In genomic region chr11:117458275-117459120, GRCh38 we compare ENCODE assay signal across 9 cellular contexts.
DNase-seq lines count a peak whose midpoint lies in the region; ATAC-seq lines count a peak whose summit lies in the region.
"Had no signal": no experiment of that assay in that cellular context is flagged by ENCODE, and none has a peak within 500 bp of the region (broad histone marks: within the 10 kb centered on the region; RNA-seq: fewer than 3 reads in every experiment).

No MANE protein-coding gene starts in this region.

- peak; percentile 49 to 67 for DNase-seq in activated CD4-positive, alpha-beta T cell treated with anti-CD3 and anti-CD28 coated beads, Interleukin-2, amount 50 U/mL, for 48 hours
- no peak for DNase-seq in activated CD4-positive, alpha-beta T cell treated with anti-CD3 and anti-CD28 coated beads, Interleukin-2, amount 50 U/mL, for 4 hours
- DNase-seq in NCI-H1417 treated with DMSO at 0.1 percent for 48 hours (lab: John Stamatoyannopoulos, UW) (peak; percentile 27), amniotic epithelial cell (ENCODE audit: low read depth) (peak; percentile 3), globus pallidus (ENCODE audit: low spot score) (no peak), HuH-7.5 (ENCODE audit: low spot score) (no peak)
- DNase-seq in stimulated activated CD4-positive, alpha-beta T cell treated with anti-CD3 and anti-CD28 coated beads, Interleukin-4, amount 100 ng/mL, for 48 hours (ENCODE audit: low read depth in 2 of 2) = peak; percentile 30 to 42
- DNase-seq: NCI-H446 treated with DMSO at 0.1 percent for 48 hours had no signal

- ATAC-seq in GM18861 (IDR thresholded peaks at IDR 0.05; ENCODE audit: unreplicated experiment) = no peak

Comparison
In these comparisons a context has a peak if more than half of its experiments do, and no peak if none do; other contexts are left out.
1. DNase-seq: peak in activated CD4-positive, alpha-beta T cell treated with anti-CD3 and anti-CD28 coated beads, Interleukin-2, amount 50 U/mL, for 48 hours (2 of 2), NCI-H1417 treated with DMSO at 0.1 percent for 48 hours (single experiment), amniotic epithelial cell (single experiment) and stimulated activated CD4-positive, alpha-beta T cell treated with anti-CD3 and anti-CD28 coated beads, Interleukin-4, amount 100 ng/mL, for 48 hours (2 of 2); none in activated CD4-positive, alpha-beta T cell treated with anti-CD3 and anti-CD28 coated beads, Interleukin-2, amount 50 U/mL, for 4 hours (0 of 2), globus pallidus (single experiment) and HuH-7.5 (single experiment).